Comparison of ENCODE assay signal across 17 cellular contexts in genomic region chr2:11286323-11286722, GRCh38. TPM values are rescaled to one million over a fixed set of nuclear protein-coding genes. Genes with fewer than 3 reads are reported as not detected.
DNase-seq lines count a peak whose midpoint lies in the region; ATAC-seq, FAIRE-seq and TF ChIP-seq lines count a peak whose summit lies in the region.
"Had no signal": no experiment of that assay in that cellular context is flagged by ENCODE, and none has a peak within 500 bp of the region (broad histone marks: within the 10 kb centered on the region; RNA-seq: fewer than 3 reads in every experiment).

No MANE protein-coding gene starts in this region.

- peaks cover 34% of the 10 kb centered on the region for H3K4me1 Mint-ChIP-seq in endothelial cell (ENCODE audit: unreplicated experiment)

- H3K27me3 ChIP-seq in HepG2 (ENCODE audit: control insufficient read depth in 1 of 2, insufficient read depth in 2 of 2, low read length in 2 of 2) = no peaks in the 10 kb centered on the region
- H3K27me3 ChIP-seq in right lobe of liver = no peaks in the 10 kb centered on the region
- H3K27me3 ChIP-seq: SJSA1 had no signal

- no peak overlapping the region for H3K4me3 ChIP-seq in HepG2 (replicated peaks in 1 of 3; ENCODE audit: insufficient read depth in 1 of 3, low read depth in 2 of 3, low read length in 3 of 3)
- no peak overlapping the region for H3K4me3 ChIP-seq in right lobe of liver
- H3K4me3 ChIP-seq: PC-9, SJSA1 had no signal

- H3K36me3 ChIP-seq in HepG2 (replicated peaks in 1 of 2; ENCODE audit: control insufficient read depth in 1 of 2, insufficient read depth in 2 of 2, low read length in 2 of 2) (peaks cover 21 to 40% of the 10 kb centered on the region in 2 experiments), right lobe of liver (peaks cover 0 to 5% (median 0%) of the 10 kb centered on the region in 4 donors)

- peaks cover 71% of the 10 kb centered on the region for H4K20me1 ChIP-seq in HepG2 (ENCODE audit: insufficient read depth, low read length)

- no TSS peak for BruUV-seq in HepG2 (replicated peaks; lab: Mats Ljungman, UMichigan)

- ATAC-seq in HepG2 (no peak), right lobe of liver (no peak), HG03460 (IDR thresholded peaks at IDR 0.05; ENCODE audit: unreplicated experiment) (no peak), HG02870 (IDR thresholded peaks at IDR 0.05; ENCODE audit: unreplicated experiment) (no peak)

- TF ChIP-seq EP300 in HepG2 (IDR thresholded peaks at IDR 0.05; ENCODE audit: low read depth in 2 of 2, low read length in 2 of 2) (no peak), HepG2 (CRISPR knock-in tag; IDR thresholded peaks at IDR 0.05; ENCODE audit: borderline replicate concordance) (no peak)

- no peak overlapping the region for H2AFZ ChIP-seq in HepG2 (ENCODE audit: low read length)
- H2AFZ ChIP-seq: PC-9 had no signal

- CTCF ChIA-PET in HepG2 (lab: Yijun Ruan, JAX; ENCODE audit: low intra/inter-chr PET ratio, low total read pairs) = no interaction called here

- no peak for FAIRE-seq in HepG2 (lab: Jason Lieb, UNC)
- FAIRE-seq: H1 had no signal

- no peak overlapping the region for H3K4me3 Mint-ChIP-seq in endothelial cell (ENCODE audit: unreplicated experiment)
- H3K4me3 Mint-ChIP-seq: IgD-negative memory B cell had no signal

- H3K27ac Mint-ChIP-seq in endothelial cell (ENCODE audit: unreplicated experiment) = peak overlapping the region; percentile 25
- H3K27ac Mint-ChIP-seq: IgD-negative memory B cell had no signal

- no peak for DNase-seq in HepG2 (ENCODE audit: low spot score)
- no peak for DNase-seq in right lobe of liver
- no peak for DNase-seq in endothelial cell (ENCODE audit: low spot score)
- DNase-seq in myocyte (ENCODE audit: low read depth) = peak; percentile 17
- DNase-seq in NCI-H1694 (lab: John Stamatoyannopoulos, UW) = no peak
- DNase-seq: C1 segment of cervical spinal cord, DMS 273 treated with DMSO at 0.1 percent for 48 hours, GF-D8, Kasumi-1, NCI-H2029 treated with DMSO at 0.1 percent for 48 hours, NCI-H748 treated with DMSO at 0.1 percent for 48 hours, PC-9 had no signal

- in situ Hi-C loops in HepG2 (cut with HindIII; ENCODE audit: extremely low pct_ligation_motif_present, low pct_unique_long_range_greater_than_20kb) = no loop called here

- no peak overlapping the region for H3K9ac ChIP-seq in HepG2 (ENCODE audit: insufficient read depth, low read depth, low read length)

- POLR2A ChIA-PET in HepG2 (lab: Yijun Ruan, JAX) = interaction anchor here (0.6 kb wide), 1 partner anchor 19 kb away, joined by 3 read pairs; no protein-coding TSS in a partner anchor

- TF ChIP-seq POLR2A in HepG2 (IDR thresholded peaks at IDR 0.05; ENCODE audit: insufficient read depth in 1 of 2, low read depth in 2 of 2, low read length in 2 of 2) (no peak), right lobe of liver (IDR thresholded peaks at IDR 0.05) (no peak)

- no peaks in the 10 kb centered on the region for H3K9me3 Mint-ChIP-seq in endothelial cell (ENCODE audit: unreplicated experiment)

- H3K4me1 ChIP-seq in HepG2 (ENCODE audit: insufficient read depth, low read length) (peaks cover 15% of the 10 kb centered on the region; the same call in 1 of the 2 replicates), right lobe of liver (peaks cover 0 to 3% (median 0%) of the 10 kb centered on the region in 4 donors)
- H3K4me1 ChIP-seq: SJSA1 had no signal

- peaks cover 2% of the 10 kb centered on the region for H3K27me3 Mint-ChIP-seq in endothelial cell (ENCODE audit: unreplicated experiment)
- H3K27me3 Mint-ChIP-seq: IgD-negative memory B cell had no signal

- peaks cover 41% of the 10 kb centered on the region for H3K36me3 Mint-ChIP-seq in endothelial cell (ENCODE audit: low read depth, unreplicated experiment)

- no peaks in the 10 kb centered on the region for H3K9me3 ChIP-seq in HepG2 (ENCODE audit: low read length)
- H3K9me3 ChIP-seq in right lobe of liver = no peaks in the 10 kb centered on the region
- H3K9me3 ChIP-seq: SJSA1 had no signal

- TF ChIP-seq CTCF in HepG2 (CRISPR knock-in tag; IDR thresholded peaks at IDR 0.05) (no peak), right lobe of liver (IDR thresholded peaks at IDR 0.05) (no peak), endothelial cell (IDR thresholded peaks at IDR 0.05; ENCODE audit: unreplicated experiment) (no peak)

- intact Hi-C loops in HepG2 (cut with micrococcal nuclease; ENCODE audit: unreplicated experiment) (no loop called here), right lobe of liver (cut with DNase I) (no loop called here)

- TF ChIP-seq RAD21 in HepG2 (CRISPR knock-in tag; IDR thresholded peaks at IDR 0.05) = no peak

- H3K4me2 ChIP-seq in HepG2 (ENCODE audit: low read depth, low read length) = no peak overlapping the region
- H3K4me2 ChIP-seq: PC-9 had no signal

- peaks cover 93% of the 10 kb centered on the region for H3K79me2 ChIP-seq in HepG2 (ENCODE audit: insufficient read depth, low read length)

- no peak overlapping the region for H3K27ac ChIP-seq in HepG2 (ENCODE audit: extremely low read length, insufficient read depth, low read length)
- no peak overlapping the region for H3K27ac ChIP-seq in right lobe of liver
- H3K27ac ChIP-seq: PC-9, SJSA1 had no signal

TF ChIP-seq in HepG2, 621 proteins besides CTCF, POLR2A, EP300 and RAD21 (continues in another document):
- no peak for TF ChIP-seq ZNF598 (CRISPR knock-in tag; IDR thresholded peaks at IDR 0.05; ENCODE audit: borderline replicate concordance)
- TF ChIP-seq, protein P1, sequence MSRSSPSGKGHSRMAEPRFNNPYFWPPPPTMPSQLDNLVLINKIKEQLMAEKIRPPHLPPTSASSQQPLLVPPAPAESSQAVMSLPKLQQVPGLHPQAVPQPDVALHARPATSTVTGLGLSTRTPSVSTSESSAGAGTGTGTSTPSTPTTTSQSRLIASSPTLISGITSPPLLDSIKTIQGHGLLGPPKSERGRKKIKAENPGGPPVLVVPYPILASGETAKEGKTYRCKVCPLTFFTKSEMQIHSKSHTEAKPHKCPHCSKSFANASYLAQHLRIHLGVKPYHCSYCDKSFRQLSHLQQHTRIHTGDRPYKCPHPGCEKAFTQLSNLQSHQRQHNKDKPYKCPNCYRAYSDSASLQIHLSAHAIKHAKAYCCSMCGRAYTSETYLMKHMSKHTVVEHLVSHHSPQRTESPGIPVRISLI (CRISPR knock-in tag; IDR thresholded peaks at IDR 0.05; ENCODE audit: borderline replicate concordance) = no peak
- TF ChIP-seq HNF4G (IDR thresholded peaks at IDR 0.05; ENCODE audit: borderline replicate concordance, low read depth, low read length) = no peak
- no peak for TF ChIP-seq HNF4G (CRISPR knock-in tag; IDR thresholded peaks at IDR 0.05; ENCODE audit: borderline replicate concordance, low read depth)
- no peak for TF ChIP-seq SRSF9 (IDR thresholded peaks at IDR 0.05; ENCODE audit: borderline replicate concordance, insufficient read depth, low read depth, low read length, poor library complexity, severe bottlenecking)

RNA-seq across cellular contexts. Expression of gene ROCK2, which starts 58.1 kb away (rescaled TPM):
- 119 and 174 TPM in 2 replicates for total RNA-seq in HepG2 (2016; rRNA removed; fragmentation: Illumina TruSeq; extraction: Trizol)
- total RNA-seq in HepG2 (2016; cell fraction: cytosol; rRNA removed; fragmentation: Illumina TruSeq; extraction: Trizol; ENCODE audit: low read depth) = 13.0 and 13.5 TPM in 2 replicates
- total RNA-seq in HepG2 (2016; cell fraction: insoluble cytoplasmic fraction; rRNA removed; fragmentation: Illumina TruSeq; extraction: Trizol) = 112 and 164 TPM in 2 replicates
- total RNA-seq in HepG2 (2016; cell fraction: membrane; rRNA removed; fragmentation: Illumina TruSeq; extraction: Trizol) = 35.2 and 39.5 TPM in 2 replicates
- 134 and 149 TPM in 2 replicates for total RNA-seq in HepG2 (2016; cell fraction: nucleus; rRNA removed; fragmentation: Illumina TruSeq; extraction: Trizol)
- polyA plus RNA-seq in HepG2 (2011; rRNA removed) = 31.9 and 38.1 TPM in 2 replicates
- polyA plus RNA-seq in HepG2 (2011; cell fraction: cytosol; rRNA removed) = 14.6 and 24.9 TPM in 2 replicates
- polyA plus RNA-seq in HepG2 (2011; cell fraction: nucleus; rRNA removed) = 19.3 and 29.4 TPM in 2 replicates
- 62.4 and 98.0 TPM in 2 replicates for polyA plus RNA-seq in HepG2 (2012)
- polyA plus RNA-seq in HepG2 (2016; cell fraction: cytosol; fragmentation: Illumina TruSeq; extraction: Trizol; ENCODE audit: low read depth) = 1.6 and 1.8 TPM in 2 replicates
- 87.7 and 90.4 TPM in 2 replicates for polyA plus RNA-seq in HepG2 (2016; cell fraction: insoluble cytoplasmic fraction; fragmentation: Illumina TruSeq; extraction: Trizol; ENCODE audit: low read depth)
- 6.9 and 8.4 TPM in 2 replicates for polyA plus RNA-seq in HepG2 (2016; cell fraction: membrane; fragmentation: Illumina TruSeq; extraction: Trizol; ENCODE audit: low read depth)
- polyA plus RNA-seq in HepG2 (2016; cell fraction: nucleus; fragmentation: Illumina TruSeq; extraction: Trizol; ENCODE audit: insufficient read depth, low read depth) = 77.5 and 87.9 TPM in 2 replicates
- 17.3 and 25.8 TPM in 2 replicates for polyA minus RNA-seq in HepG2 (2011; rRNA and poly(A)+ RNA removed; ENCODE audit: low replicate concordance)
- 82.6 and 95.3 TPM in 2 replicates for polyA minus RNA-seq in HepG2 (2011; cell fraction: cytosol; rRNA and poly(A)+ RNA removed)
- 275 and 284 TPM in 2 replicates for polyA minus RNA-seq in HepG2 (2011; cell fraction: nucleus; rRNA and poly(A)+ RNA removed)
- total RNA-seq in right lobe of liver = 10 to 100 TPM; 11.6 to 23.9 (median 19.8) TPM
- 52.8 TPM for total RNA-seq in endothelial cell (ENCODE audit: unreplicated experiment)
- 27.2 and 41.1 TPM in 2 replicates for total RNA-seq in myocyte
- 6.8 TPM for polyA plus RNA-seq in myocyte (2012)
